ENCODE assay signal across 1 cellular context in genomic region chr20:46631212-46631869, GRCh38.
TF ChIP-seq lines count a peak whose summit lies in the region.

No MANE protein-coding gene starts in this region.

TF ChIP-seq in HepG2, 621 proteins besides CTCF, POLR2A, EP300 and RAD21 (continued from another document and continues in another):
- no peak for TF ChIP-seq FUBP1 (CRISPR knock-in tag; IDR thresholded peaks at IDR 0.05; ENCODE audit: borderline replicate concordance)
- 0 out of 2 replicates have a peak, but pooled peaks have one; percentile 35 for TF ChIP-seq ZNF709 (CRISPR knock-in tag; IDR thresholded peaks at IDR 0.05)
- no peak for TF ChIP-seq BCL3 (CRISPR knock-in tag; IDR thresholded peaks at IDR 0.05)
- TF ChIP-seq FOXA3 (CRISPR knock-in tag; IDR thresholded peaks at IDR 0.05), result peak; percentile 84
- no peak for TF ChIP-seq FOXP1 (IDR thresholded peaks at IDR 0.05)
- peak; percentile 32; the same call in 1 of the 2 replicates for TF ChIP-seq FOXP1 (CRISPR knock-in tag; IDR thresholded peaks at IDR 0.05)
- 0 out of 2 replicates have a peak, but pooled peaks have one; percentile 43 for TF ChIP-seq ZNF343 (CRISPR knock-in tag; IDR thresholded peaks at IDR 0.05)
- TF ChIP-seq BORCS8-MEF2B (CRISPR knock-in tag; IDR thresholded peaks at IDR 0.05), result no peak
- peak; percentile 96 for TF ChIP-seq ATF3 (CRISPR knock-in tag; IDR thresholded peaks at IDR 0.05)
- no peak for TF ChIP-seq GMEB2 (CRISPR knock-in tag; IDR thresholded peaks at IDR 0.05; ENCODE audit: low read depth)
- TF ChIP-seq TRIM24 (CRISPR knock-in tag; IDR thresholded peaks at IDR 0.05), result peak; percentile 73; the same call in 1 of the 2 replicates
- TF ChIP-seq SMARCE1 (IDR thresholded peaks at IDR 0.05; ENCODE audit: borderline replicate concordance), result 0 out of 2 replicates have a peak, but pooled peaks have one; percentile 15
- no peak for TF ChIP-seq CREB1 (IDR thresholded peaks at IDR 0.05)
- TF ChIP-seq CREB1 (CRISPR knock-in tag; IDR thresholded peaks at IDR 0.05), result peak; percentile 84
- peak; percentile 54 for TF ChIP-seq SMC3 (IDR thresholded peaks at IDR 0.05; ENCODE audit: low read length)
- TF ChIP-seq HNF1A (IDR thresholded peaks at IDR 0.05; ENCODE audit: low read depth), result no peak
- TF ChIP-seq HNF1A (CRISPR knock-in tag; IDR thresholded peaks at IDR 0.05; ENCODE audit: borderline replicate concordance), result peak; percentile 0; the same call in 1 of the 2 replicates
- 0 out of 2 replicates have a peak, but pooled peaks have one; percentile 31 for TF ChIP-seq ZNF609 (CRISPR knock-in tag; IDR thresholded peaks at IDR 0.05; ENCODE audit: borderline replicate concordance)
- 0 out of 2 replicates have a peak, but pooled peaks have one; percentile 34 for TF ChIP-seq ATF7-NPFF (CRISPR knock-in tag; IDR thresholded peaks at IDR 0.05; ENCODE audit: low read depth)
- TF ChIP-seq GATA4 (IDR thresholded peaks at IDR 0.05; ENCODE audit: borderline replicate concordance, low read depth), result 0 out of 2 replicates have a peak, but pooled peaks have one; percentile 48
- no peak for TF ChIP-seq LRRFIP1 (CRISPR knock-in tag; conservative IDR thresholded peaks at IDR 0.05)
- TF ChIP-seq ZNF331 (CRISPR knock-in tag; IDR thresholded peaks at IDR 0.05), result peak; percentile 72
- TF ChIP-seq ZNF710 (CRISPR knock-in tag; IDR thresholded peaks at IDR 0.05; ENCODE audit: borderline replicate concordance), result no peak
- TF ChIP-seq NCOA2 (CRISPR knock-in tag; IDR thresholded peaks at IDR 0.05), result peak; percentile 74
- TF ChIP-seq CREM (IDR thresholded peaks at IDR 0.05), result peak; percentile 71
- no peak for TF ChIP-seq CREM (CRISPR knock-in tag; IDR thresholded peaks at IDR 0.05)
- TF ChIP-seq FOSL2 (CRISPR knock-in tag; IDR thresholded peaks at IDR 0.05), result peak; percentile 100
